1 cellular context compared by ENCODE assay signal in genomic region chr13:23477096-23477495, GRCh38.
TF ChIP-seq lines count a peak whose summit lies in the region.

No MANE protein-coding gene starts in this region.

TF ChIP-seq in HepG2, 621 proteins besides CTCF, POLR2A, EP300 and RAD21 (continued from another document):
- TF ChIP-seq IRF1 (CRISPR knock-in tag; IDR thresholded peaks at IDR 0.05; ENCODE audit: low read depth): no peak
